11 cellular contexts compared by ENCODE assay signal in genomic region chr3:52039846-52040245, GRCh38. TPM values are rescaled to one million over a fixed set of nuclear protein-coding genes. Genes with fewer than 3 reads are reported as not detected.
DNase-seq lines count a peak whose midpoint lies in the region; ATAC-seq and TF ChIP-seq lines count a peak whose summit lies in the region.
"Had no signal": no experiment of that assay in that cellular context is flagged by ENCODE, and none has a peak within 500 bp of the region (broad histone marks: within the 10 kb centered on the region; RNA-seq: fewer than 3 reads in every experiment).

No MANE protein-coding gene starts in this region.

- H3K4me1 ChIP-seq in mesodermal cell (ENCODE audit: control insufficient read depth, insufficient read depth, low read length, poor library complexity, severe bottlenecking) (peaks cover 11% of the 10 kb centered on the region), thyroid gland (peaks cover 11 to 35% of the 10 kb centered on the region in 2 donors)

- DNase-seq in fibroblast of gingiva (ENCODE audit: low read depth) (peak; percentile 29), thyroid gland (peak; percentile 96 to 98), NCI-H774 (lab: John Stamatoyannopoulos, UW) (no peak), cortex of kidney (lab: John Stamatoyannopoulos, UW) (no peak)
- DNase-seq: activated CD4-positive, alpha-beta T cell treated with anti-CD3 and anti-CD28 coated beads, Interleukin-2, amount 10 ng/mL, durations not matched to agents 7 days and 5 days; EL; natural killer cell; NCI-H1105 treated with DMSO at 0.1 percent for 48 hours had no signal

- no peaks in the 10 kb centered on the region for H3K9me3 ChIP-seq in mesodermal cell (ENCODE audit: control insufficient read depth, low read length)
- H3K9me3 ChIP-seq in thyroid gland = no peaks in the 10 kb centered on the region

- H3K27ac ChIP-seq in angular gyrus (ENCODE audit: low read depth, low read length) (peak overlapping the region; percentile 96), mesodermal cell (ENCODE audit: low read depth, low read length, severe bottlenecking) (peak overlapping the region; percentile 74), thyroid gland (peak overlapping the region; percentile 36 to 63 (median 62))

- 80 to 92% methylated on average over 12 to 16 of the region's 17 CpGs for WGBS in mesodermal cell (ENCODE audit: insufficient coverage in 2 of 2), 2 experiments
- 16 to 25% methylated on average over 6 to 17 of the region's 17 CpGs for WGBS in thyroid gland, 2 donors

- intact Hi-C loops in thyroid gland (cut with DNase I) = no loop called here

- H3K4me3 ChIP-seq in mesodermal cell (ENCODE audit: extremely low read depth, insufficient read depth, low read length, poor library complexity, severe bottlenecking) = no peak overlapping the region
- H3K4me3 ChIP-seq in thyroid gland (replicated peaks in 1 of 3) = no peak overlapping the region

- ATAC-seq in HG03354 (IDR thresholded peaks at IDR 0.05; ENCODE audit: poor library complexity, severe bottlenecking, unreplicated experiment) = no peak
- ATAC-seq: natural killer cell had no signal

- H3K36me3 ChIP-seq in mesodermal cell (ENCODE audit: control insufficient read depth, insufficient read depth, low read length) = no peaks in the 10 kb centered on the region
- no peaks in the 10 kb centered on the region for H3K36me3 ChIP-seq in thyroid gland

- TF ChIP-seq CTCF in thyroid gland (IDR thresholded peaks at IDR 0.05) = no peak

- TF ChIP-seq POLR2A in thyroid gland (IDR thresholded peaks at IDR 0.05) = peak in 1 of 2 donors; percentile 31

- no peaks in the 10 kb centered on the region for H3K27me3 ChIP-seq in thyroid gland

RNA-seq across cellular contexts. Expression of gene DUSP7, which starts 16.5 kb away (rescaled TPM):
- 23.1 TPM for polyA plus RNA-seq in mesodermal cell (2013, experiment 1 of 2)
- polyA plus RNA-seq in mesodermal cell (2013, experiment 2 of 2) = 19.8 TPM
- 10 to 100 TPM in 3 of 4 donors, 1 to 10 TPM in 1; 6.9 to 10.6 (median 10.4) TPM for total RNA-seq in thyroid gland

RNA-seq across cellular contexts. Expression of gene RPL29, which starts 44.2 kb away (rescaled TPM):
- polyA plus RNA-seq in mesodermal cell (2013, experiment 1 of 2) = 2,047 TPM
- 1,829 TPM for polyA plus RNA-seq in mesodermal cell (2013, experiment 2 of 2)
- total RNA-seq in thyroid gland = 1,000 to 10,000 TPM in 3 of 4 donors, 100 to 1,000 TPM in 1; 826 to 1,348 (median 1,271) TPM

RNA-seq across cellular contexts. Expression of gene ACY1, which starts 56.5 kb away (rescaled TPM):
- polyA plus RNA-seq in mesodermal cell (2013, experiment 1 of 2) = 32.6 TPM
- 27.5 TPM for polyA plus RNA-seq in mesodermal cell (2013, experiment 2 of 2)
- total RNA-seq in thyroid gland = 10 to 100 TPM; 34.9 to 98.8 (median 77.6) TPM

Comparison
In these comparisons a context has a peak if more than half of its experiments do, and no peak if none do; other contexts are left out.
1. DNase-seq: peak in fibroblast of gingiva (single experiment) and thyroid gland (2 of 2); none in NCI-H774 (single experiment) and cortex of kidney (single experiment).
2. Peak in every context shown above with its lines, with median percentiles within 50 percentile points of each other: H3K27ac ChIP-seq.